8 cellular contexts compared by ENCODE assay signal in the genomic region with DNA sequence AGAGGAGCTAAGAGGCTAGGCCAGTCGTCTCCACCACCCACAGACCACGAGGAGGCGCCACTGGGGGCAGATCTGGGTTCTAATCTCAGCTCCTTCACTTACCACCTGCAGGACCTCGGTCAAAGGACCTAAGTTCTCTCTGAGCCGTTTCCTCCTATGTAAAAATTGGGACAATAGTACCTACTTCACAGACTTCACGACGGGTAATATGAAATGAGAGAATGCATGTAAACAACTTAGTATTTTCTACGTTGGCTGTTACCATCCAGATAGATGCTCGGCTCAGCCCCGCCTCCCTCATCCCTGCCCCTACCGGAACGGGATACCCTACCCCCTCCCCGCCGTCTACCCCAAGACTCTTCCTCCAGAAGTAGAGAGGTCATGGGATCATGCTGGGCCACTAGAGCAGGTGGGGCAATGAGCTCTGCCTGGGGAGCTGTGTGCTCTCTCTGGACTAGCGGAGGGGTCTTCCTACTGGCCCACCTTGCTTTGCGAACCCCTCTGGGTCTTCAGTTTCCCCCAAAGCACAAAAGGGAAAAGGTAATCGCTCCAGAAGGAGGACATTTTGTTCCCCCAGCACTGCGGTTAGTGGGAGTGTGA. TPM values are rescaled to one million over a fixed set of nuclear protein-coding genes. Genes with fewer than 3 reads are reported as not detected.
DNase-seq lines count a peak whose midpoint lies in the region; ATAC-seq and TF ChIP-seq lines count a peak whose summit lies in the region.

No MANE protein-coding gene starts in this region.

- no peaks in the 10 kb centered on the region for H3K27me3 ChIP-seq in ascending aorta
- H3K27me3 ChIP-seq in iPS DF 6.9 (ENCODE audit: control insufficient read depth, insufficient read depth, low read length): no peaks in the 10 kb centered on the region

- intact Hi-C loops in ascending aorta (cut with DNase I) (loop anchor here (2.0 to 10.0 kb wide), 4 partner anchors 53 to 873 kb away; partner anchors contain the start of gene NDFIP1), sciatic nerve (cut with DNase I) (no loop called here)

- in situ Hi-C loops in ACHN (cut with HindIII; ENCODE audit: low pct_ligation_motif_present, low pct_unique_long_range_greater_than_20kb, low sequenced_read_pairs): no loop called here

- TF ChIP-seq CTCF in GM20000 (IDR thresholded peaks at IDR 0.05; ENCODE audit: extremely low read depth, missing control alignments) (peak; percentile 21), ascending aorta (IDR thresholded peaks at IDR 0.05) (peak in 2 of 3 experiments; percentile 19 to 45)

- no CpG with 5 or more reads among the region's 18 CpGs for WGBS in iPS DF 6.9 (ENCODE audit: insufficient coverage, insufficient read length)

- H3K4me3 ChIP-seq in ascending aorta (peak overlapping the region; percentile 68 to 92), iPS DF 6.9 (ENCODE audit: low read length) (peak overlapping the region; percentile 65)

- peaks cover 2 to 16% of the 10 kb centered on the region in 2 donors for H3K4me1 ChIP-seq in ascending aorta
- H3K4me1 ChIP-seq in iPS DF 6.9 (ENCODE audit: control insufficient read depth, insufficient read depth, low read length): no peaks in the 10 kb centered on the region

- DNase-seq in ACHN (peak; percentile 66), GM20000 (ENCODE audit: low spot score) (no peak), SKM-1 (lab: John Stamatoyannopoulos, UW; ENCODE audit: unreplicated experiment) (peak; percentile 67), ascending aorta (ENCODE audit: low spot score in 2 of 2) (peak in 1 of 2 donors; percentile 69), iPS DF 6.9 (ENCODE audit: low read depth, low spot score) (peak; percentile 43), sciatic nerve (ENCODE audit: low spot score) (peak; percentile 81), dedifferentiated amniotic fluid mesenchymal stem cell (ENCODE audit: extremely low spot score) (no peak)

- no peaks in the 10 kb centered on the region for H3K9me3 ChIP-seq in ascending aorta
- H3K9me3 ChIP-seq in iPS DF 6.9 (ENCODE audit: control insufficient read depth, insufficient read depth, low read length): no peaks in the 10 kb centered on the region

- H3K27ac ChIP-seq in ascending aorta (peak overlapping the region; percentile 83 to 84), iPS DF 6.9 (ENCODE audit: low read length) (no peak overlapping the region)

- ATAC-seq in sciatic nerve: peak; percentile 67
- ATAC-seq in HG02973 (IDR thresholded peaks at IDR 0.05; ENCODE audit: unreplicated experiment): no peak

- H3K36me3 ChIP-seq in ascending aorta (no peaks in the 10 kb centered on the region), iPS DF 6.9 (ENCODE audit: control insufficient read depth, insufficient read depth, low read length) (no peaks in the 10 kb centered on the region)

RNA-seq across cellular contexts. Expression of gene GNPDA1, which starts 0.5 kb away (rescaled TPM):
- total RNA-seq in ascending aorta: 185 TPM
- total RNA-seq in sciatic nerve: 23.9 TPM

RNA-seq across cellular contexts. Expression of gene RNF14, which starts 43.4 kb away (rescaled TPM):
- total RNA-seq in ascending aorta (8.8 TPM), sciatic nerve (58.1 TPM)

RNA-seq across cellular contexts. Expression of gene PCDH12, which starts 54.3 kb away (rescaled TPM):
- total RNA-seq in ascending aorta (7.2 TPM), sciatic nerve (7.0 TPM)

Comparison
In these comparisons a context has a peak if more than half of its experiments do, and no peak if none do; other contexts are left out.
1. DNase-seq: peak in ACHN (single experiment), SKM-1 (single experiment), iPS DF 6.9 (single experiment) and sciatic nerve (single experiment); none in GM20000 (single experiment) and dedifferentiated amniotic fluid mesenchymal stem cell (single experiment).